35 cellular contexts compared by ENCODE assay signal in the genomic region with DNA sequence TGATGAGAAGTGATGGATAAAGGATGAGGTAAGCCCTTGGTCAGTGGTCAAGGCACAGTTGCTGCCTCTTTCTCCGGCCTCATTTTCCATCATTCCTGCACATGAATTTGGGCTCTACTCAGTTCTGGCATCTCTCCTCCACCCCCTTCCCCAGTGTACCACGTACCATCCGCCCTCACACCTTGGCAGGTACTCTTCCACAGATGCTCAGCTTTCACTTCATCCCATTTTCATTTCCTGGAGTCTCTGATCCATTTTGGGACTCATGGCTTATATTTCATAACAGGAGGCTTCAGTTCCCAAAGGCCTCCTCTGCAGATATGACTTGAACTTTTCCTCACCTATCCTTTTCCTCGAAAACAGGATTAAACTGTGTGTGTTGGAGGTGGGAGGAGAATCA.
A peak's percentile ranks its signal among the peaks of the same experiment; 100 is the strongest.
DNase-seq lines count a peak whose midpoint lies in the region; TF ChIP-seq lines count a peak whose summit lies in the region.
"Had no signal": no experiment of that assay in that cellular context is flagged by ENCODE, and none has a peak within 500 bp of the region (broad histone marks: within the 10 kb centered on the region; RNA-seq: fewer than 3 reads in every experiment).

No MANE protein-coding gene starts in this region.

- H3K27me3 Mint-ChIP-seq in activated CD4-positive, alpha-beta T cell treated with anti-CD3 and anti-CD28 coated beads, Interleukin-2, amount 10 ng/mL, durations not matched to agents 24 days and 14 days, result no peaks in the 10 kb centered on the region
- H3K27me3 Mint-ChIP-seq: B cell; CD4-positive, alpha-beta memory T cell; CD4-positive, alpha-beta T cell; CD4-positive, CD25-positive, alpha-beta regulatory T cell; CD8-positive, alpha-beta memory T cell had no signal

- H3K4me3 Mint-ChIP-seq in activated CD4-positive, alpha-beta T cell treated with anti-CD3 and anti-CD28 coated beads, Interleukin-2, amount 10 ng/mL, durations not matched to agents 24 days and 14 days, result no peak overlapping the region
- H3K4me3 Mint-ChIP-seq: B cell; CD14-positive monocyte; CD4-positive, alpha-beta memory T cell; CD4-positive, alpha-beta T cell; CD4-positive, CD25-positive, alpha-beta regulatory T cell; CD8-positive, alpha-beta memory T cell; CD8-positive, alpha-beta T cell had no signal

- H3K4me1 Mint-ChIP-seq in activated CD4-positive, alpha-beta T cell treated with anti-CD3 and anti-CD28 coated beads, Interleukin-2, amount 10 ng/mL, durations not matched to agents 24 days and 14 days, result no peaks in the 10 kb centered on the region
- H3K4me1 Mint-ChIP-seq: B cell; CD14-positive monocyte; CD4-positive, alpha-beta memory T cell; CD4-positive, CD25-positive, alpha-beta regulatory T cell; CD8-positive, alpha-beta memory T cell had no signal

- H3K36me3 ChIP-seq in SJCRH30, result no peaks in the 10 kb centered on the region
- no peaks in the 10 kb centered on the region for H3K36me3 ChIP-seq in esophagus muscularis mucosa
- H3K36me3 ChIP-seq: BLaER1 had no signal

- H3K9me3 ChIP-seq in SJCRH30 (replicated peaks), result no peaks in the 10 kb centered on the region
- no peaks in the 10 kb centered on the region for H3K9me3 ChIP-seq in esophagus muscularis mucosa
- H3K9me3 ChIP-seq: A549; BE2C; BLaER1; BLaER1 treated with 17β-estradiol and CSF1 and Interleukin-3, amounts not matched to agents 10 nM and 100 nM; Caco-2 had no signal

- H3K36me3 Mint-ChIP-seq in activated CD4-positive, alpha-beta T cell treated with anti-CD3 and anti-CD28 coated beads, Interleukin-2, amount 10 ng/mL, durations not matched to agents 24 days and 14 days (ENCODE audit: low read depth), result no peaks in the 10 kb centered on the region
- H3K36me3 Mint-ChIP-seq: CD14-positive monocyte; CD4-positive, CD25-positive, alpha-beta regulatory T cell; CD8-positive, alpha-beta memory T cell; CD8-positive, alpha-beta T cell had no signal

- TF ChIP-seq POLR2A in esophagus muscularis mucosa (IDR thresholded peaks at IDR 0.05; ENCODE audit: low read depth), result no peak

- H3K27ac Mint-ChIP-seq in activated CD4-positive, alpha-beta T cell treated with anti-CD3 and anti-CD28 coated beads, Interleukin-2, amount 10 ng/mL, durations not matched to agents 24 days and 14 days, result no peak overlapping the region
- H3K27ac Mint-ChIP-seq: B cell; CD14-positive monocyte; CD4-positive, alpha-beta memory T cell; CD4-positive, alpha-beta T cell; CD4-positive, CD25-positive, alpha-beta regulatory T cell; CD8-positive, alpha-beta memory T cell; CD8-positive, alpha-beta T cell had no signal

- H3K27me3 ChIP-seq in SJCRH30 (no peaks in the 10 kb centered on the region), esophagus muscularis mucosa (no peaks in the 10 kb centered on the region)
- H3K27me3 ChIP-seq: BE2C; BLaER1; BLaER1 treated with 17β-estradiol and CSF1 and Interleukin-3, amounts not matched to agents 10 nM and 100 nM had no signal

- TF ChIP-seq CTCF in esophagus muscularis mucosa (IDR thresholded peaks at IDR 0.05), result no peak

- H3K4me1 ChIP-seq in SJCRH30 (peaks cover 30% of the 10 kb centered on the region), esophagus muscularis mucosa (peaks cover 0 to 6% (median 3%) of the 10 kb centered on the region in 4 donors)
- H3K4me1 ChIP-seq: BLaER1, Caco-2 had no signal

- peaks cover 4% of the 10 kb centered on the region for H3K9me3 Mint-ChIP-seq in activated CD4-positive, alpha-beta T cell treated with anti-CD3 and anti-CD28 coated beads, Interleukin-2, amount 10 ng/mL, durations not matched to agents 24 days and 14 days
- H3K9me3 Mint-ChIP-seq: CD8-positive, alpha-beta T cell had no signal

- intact Hi-C loops in activated CD4-positive, alpha-beta T cell treated with anti-CD3 and anti-CD28 coated beads, Interleukin-2, amount 10 ng/mL, durations not matched to agents 24 days and 14 days (cut with micrococcal nuclease), result no loop called here
- intact Hi-C loops in esophagus muscularis mucosa (cut with DNase I), result no loop called here

- peak overlapping the region; percentile 68 for H3K27ac ChIP-seq in SJCRH30
- H3K27ac ChIP-seq in esophagus muscularis mucosa (replicated peaks in 1 of 4), result no peak overlapping the region
- H3K27ac ChIP-seq: 22Rv1; A549; BLaER1; BLaER1 treated with 17β-estradiol and CSF1 and Interleukin-3, amounts not matched to agents 10 nM and 100 nM; C4-2B had no signal

- no peak for TF ChIP-seq EP300 in esophagus muscularis mucosa (IDR thresholded peaks at IDR 0.05)

- H3K4me3 ChIP-seq in SJCRH30, result no peak overlapping the region
- no peak overlapping the region for H3K4me3 ChIP-seq in esophagus muscularis mucosa
- H3K4me3 ChIP-seq: A549; BLaER1; BLaER1 treated with 17β-estradiol and CSF1 and Interleukin-3, amounts not matched to agents 10 nM and 100 nM had no signal

- peak; percentile 1 for DNase-seq in activated CD4-positive, alpha-beta T cell treated with anti-CD3 and anti-CD28 coated beads, Interleukin-2, amount 10 ng/mL, durations not matched to agents 24 days and 14 days
- no peak for DNase-seq in activated CD4-positive, alpha-beta T cell treated with anti-CD3 and anti-CD28 coated beads, Interleukin-2, amount 50 U/mL, for 1 hour
- DNase-seq in SJCRH30, result no peak
- DNase-seq in esophagus muscularis mucosa (ENCODE audit: extremely low spot score), result peak; percentile 8
- peak; percentile 59 for DNase-seq in putamen (ENCODE audit: low spot score)
- no peak for DNase-seq in NCI-H1105 (lab: John Stamatoyannopoulos, UW)
- no peak for DNase-seq in NCI-H2227 treated with DMSO at 0.1 percent for 48 hours (lab: John Stamatoyannopoulos, UW)
- no peak for DNase-seq in activated CD8-positive, alpha-beta memory T cell treated with anti-CD3 and anti-CD28 coated beads, Interleukin-2, amount 50 U/mL, for 4 hours
- DNase-seq: 8988T; ACHN; AML-193; BE2C; C1 segment of cervical spinal cord; Caco-2; Calu3; CD4-positive, alpha-beta memory T cell; CD4-positive, alpha-beta T cell; CD4-positive, CD25-positive, alpha-beta regulatory T cell; CD8-positive, alpha-beta memory T cell; CD8-positive, alpha-beta T cell; COR-L47; DMS 273 treated with DMSO at 0.1 percent for 48 hours; DMS153; DMS53; DMS79; DMS79 treated with DMSO at 0.1 percent for 48 hours; DND-41; EL had no signal

- WGBS in esophagus muscularis mucosa, result 60% methylated on average over 4 of the region's 4 CpGs

Comparison
In these comparisons a context has a peak if more than half of its experiments do, and no peak if none do; other contexts are left out.
1. DNase-seq: peak in activated CD4-positive, alpha-beta T cell treated with anti-CD3 and anti-CD28 coated beads, Interleukin-2, amount 10 ng/mL, durations not matched to agents 24 days and 14 days (single experiment), esophagus muscularis mucosa (single experiment) and putamen (single experiment); none in activated CD4-positive, alpha-beta T cell treated with anti-CD3 and anti-CD28 coated beads, Interleukin-2, amount 50 U/mL, for 1 hour (single experiment), SJCRH30 (0 of 2), NCI-H1105 (single experiment), NCI-H2227 treated with DMSO at 0.1 percent for 48 hours (single experiment) and activated CD8-positive, alpha-beta memory T cell treated with anti-CD3 and anti-CD28 coated beads, Interleukin-2, amount 50 U/mL, for 4 hours (single experiment).